Comparison of ENCODE assay signal across 15 cellular contexts in the genomic region with DNA sequence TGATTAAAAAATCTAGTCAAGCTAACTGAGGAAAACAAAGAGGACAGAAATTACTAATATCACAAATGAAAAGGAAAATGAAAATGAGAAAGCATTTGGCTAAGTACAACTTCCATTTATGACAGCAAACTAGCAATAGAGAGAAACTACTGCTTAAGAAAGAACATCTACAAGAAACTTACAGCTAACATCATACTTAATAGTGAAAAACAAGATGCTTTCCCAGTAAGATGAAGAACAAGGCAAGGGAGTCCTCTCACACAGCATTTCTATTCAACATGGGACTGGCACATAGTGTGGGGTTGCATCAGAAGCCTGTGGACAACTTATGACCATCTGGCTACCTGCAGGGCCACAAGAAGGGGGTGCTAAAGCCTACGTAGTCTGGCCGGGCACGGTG. TPM values are rescaled to one million over a fixed set of nuclear protein-coding genes. Genes with fewer than 3 reads are reported as not detected.
DNase-seq lines count a peak whose midpoint lies in the region; ATAC-seq lines count a peak whose summit lies in the region.
"Had no signal": no experiment of that assay in that cellular context is flagged by ENCODE, and none has a peak within 500 bp of the region (broad histone marks: within the 10 kb centered on the region; RNA-seq: fewer than 3 reads in every experiment).

No MANE protein-coding gene starts in this region.

- peaks cover 29% of the 10 kb centered on the region for H3K9me3 Mint-ChIP-seq in activated CD4-positive, alpha-beta T cell treated with anti-CD3 and anti-CD28 coated beads for 36 hours (ENCODE audit: low read depth)
- H3K9me3 Mint-ChIP-seq in activated naive CD8-positive, alpha-beta T cell (ENCODE audit: low read depth), result peaks cover 5% of the 10 kb centered on the region
- H3K9me3 Mint-ChIP-seq in activated naive CD8-positive, alpha-beta T cell treated with anti-CD3 and anti-CD28 coated beads, Interleukin-2, amount 50 U/mL, for 24 hours, result peaks cover 22% of the 10 kb centered on the region
- H3K9me3 Mint-ChIP-seq in activated T-helper 17 cell treated with anti-CD3 and anti-CD28 coated beads, Interleukin-2, amount 50 U/mL, for 72 hours, result peaks cover 6% of the 10 kb centered on the region
- H3K9me3 Mint-ChIP-seq in stimulated activated naive B cell treated with anti-CD40 and anti-IgM and Interleukin-4, amounts not matched to agents 10 μg/mL and 1 μg/mL and 100 μg/mL, for 72 hours, result peaks cover 3 to 5% of the 10 kb centered on the region in 2 donors

- no peaks in the 10 kb centered on the region for H3K27me3 Mint-ChIP-seq in activated CD4-positive, alpha-beta T cell treated with anti-CD3 and anti-CD28 coated beads for 36 hours
- no peaks in the 10 kb centered on the region for H3K27me3 Mint-ChIP-seq in activated naive CD8-positive, alpha-beta T cell
- H3K27me3 Mint-ChIP-seq in activated naive CD8-positive, alpha-beta T cell treated with anti-CD3 and anti-CD28 coated beads, Interleukin-2, amount 50 U/mL, for 24 hours, result no peaks in the 10 kb centered on the region
- no peaks in the 10 kb centered on the region for H3K27me3 Mint-ChIP-seq in activated T-helper 17 cell treated with anti-CD3 and anti-CD28 coated beads, Interleukin-2, amount 50 U/mL, for 72 hours
- no peaks in the 10 kb centered on the region for H3K27me3 Mint-ChIP-seq in stimulated activated naive B cell treated with anti-CD40 and anti-IgM and Interleukin-4, amounts not matched to agents 10 μg/mL and 1 μg/mL and 100 μg/mL, for 72 hours

- H3K4me1 Mint-ChIP-seq in activated CD4-positive, alpha-beta T cell treated with anti-CD3 and anti-CD28 coated beads for 36 hours, result peaks cover 8% of the 10 kb centered on the region
- peaks cover 9% of the 10 kb centered on the region for H3K4me1 Mint-ChIP-seq in activated naive CD8-positive, alpha-beta T cell (ENCODE audit: low read depth)
- peaks cover 4% of the 10 kb centered on the region for H3K4me1 Mint-ChIP-seq in activated naive CD8-positive, alpha-beta T cell treated with anti-CD3 and anti-CD28 coated beads, Interleukin-2, amount 50 U/mL, for 24 hours
- H3K4me1 Mint-ChIP-seq in activated T-helper 17 cell treated with anti-CD3 and anti-CD28 coated beads, Interleukin-2, amount 50 U/mL, for 72 hours, result no peaks in the 10 kb centered on the region
- H3K4me1 Mint-ChIP-seq in stimulated activated naive B cell treated with anti-CD40 and anti-IgM and Interleukin-4, amounts not matched to agents 10 μg/mL and 1 μg/mL and 100 μg/mL, for 72 hours, result peaks cover 5 to 27% of the 10 kb centered on the region in 2 donors
- H3K4me1 Mint-ChIP-seq: GM23338 had no signal

- POLR2A ChIA-PET in activated CD4-positive, alpha-beta T cell treated with anti-CD3 and anti-CD28 coated beads for 36 hours (lab: Charles Lee), result interaction anchor here (1.2 kb wide), 1 partner anchor 78 kb away, joined by 3 read pairs; a partner anchor contains a TSS

- peak; percentile 11 for DNase-seq in activated CD4-positive, alpha-beta T cell treated with anti-CD3 and anti-CD28 coated beads for 36 hours
- DNase-seq in activated CD4-positive, alpha-beta T cell treated with anti-CD3 and anti-CD28 coated beads for 48 hours, result no peak
- no peak for DNase-seq in activated naive CD8-positive, alpha-beta T cell treated with anti-CD3 and anti-CD28 coated beads, Interleukin-2, amount 50 U/mL, for 24 hours
- DNase-seq in stimulated activated naive B cell treated with anti-CD40 and anti-IgM and Interleukin-4, amounts not matched to agents 10 μg/mL and 1 μg/mL and 100 μg/mL, for 72 hours, result no peak
- no peak for DNase-seq in ecto neural progenitor cell (ENCODE audit: low spot score)
- DNase-seq: 8988T; AML-193; Caco-2; CD8-positive, alpha-beta memory T cell; DND-41; GDM1; H7 had no signal

- peak overlapping the region; percentile 48 for H3K27ac Mint-ChIP-seq in activated CD4-positive, alpha-beta T cell treated with anti-CD3 and anti-CD28 coated beads for 36 hours
- peak overlapping the region; percentile 41 for H3K27ac Mint-ChIP-seq in activated naive CD8-positive, alpha-beta T cell
- no peak overlapping the region for H3K27ac Mint-ChIP-seq in activated naive CD8-positive, alpha-beta T cell treated with anti-CD3 and anti-CD28 coated beads, Interleukin-2, amount 50 U/mL, for 24 hours
- no peak overlapping the region for H3K27ac Mint-ChIP-seq in activated T-helper 17 cell treated with anti-CD3 and anti-CD28 coated beads, Interleukin-2, amount 50 U/mL, for 72 hours
- peak overlapping the region; percentile 42 for H3K27ac Mint-ChIP-seq in stimulated activated naive B cell treated with anti-CD40 and anti-IgM and Interleukin-4, amounts not matched to agents 10 μg/mL and 1 μg/mL and 100 μg/mL, for 72 hours
- H3K27ac Mint-ChIP-seq: CD8-positive, alpha-beta memory T cell; GM23338 had no signal

- H3K4me3 Mint-ChIP-seq in activated CD4-positive, alpha-beta T cell treated with anti-CD3 and anti-CD28 coated beads for 36 hours, result no peak overlapping the region
- no peak overlapping the region for H3K4me3 Mint-ChIP-seq in activated naive CD8-positive, alpha-beta T cell
- H3K4me3 Mint-ChIP-seq in activated naive CD8-positive, alpha-beta T cell treated with anti-CD3 and anti-CD28 coated beads, Interleukin-2, amount 50 U/mL, for 24 hours, result no peak overlapping the region
- no peak overlapping the region for H3K4me3 Mint-ChIP-seq in activated T-helper 17 cell treated with anti-CD3 and anti-CD28 coated beads, Interleukin-2, amount 50 U/mL, for 72 hours
- H3K4me3 Mint-ChIP-seq in stimulated activated naive B cell treated with anti-CD40 and anti-IgM and Interleukin-4, amounts not matched to agents 10 μg/mL and 1 μg/mL and 100 μg/mL, for 72 hours, result no peak overlapping the region
- H3K4me3 Mint-ChIP-seq: CD8-positive, alpha-beta memory T cell; GM23338 had no signal

- CTCF ChIA-PET in activated CD4-positive, alpha-beta T cell treated with anti-CD3 and anti-CD28 coated beads for 36 hours (lab: Charles Lee), result interaction anchor here (0.6 to 1.0 kb wide), 3 partner anchors 110 to 324 kb away, joined by 3 to 4 read pairs (median 3); a partner anchor contains a TSS

- peak; percentile 74 for ATAC-seq in activated CD4-positive, alpha-beta T cell treated with anti-CD3 and anti-CD28 coated beads for 36 hours
- no peak for ATAC-seq in activated naive CD8-positive, alpha-beta T cell treated with anti-CD3 and anti-CD28 coated beads, Interleukin-2, amount 50 U/mL, for 24 hours
- ATAC-seq in activated T-helper 17 cell treated with anti-CD3 and anti-CD28 coated beads, Interleukin-2, amount 50 U/mL, for 72 hours (replicated peaks), result peak; percentile 75
- peak; percentile 19 to 27 for ATAC-seq in stimulated activated naive B cell treated with anti-CD40 and anti-IgM and Interleukin-4, amounts not matched to agents 10 μg/mL and 1 μg/mL and 100 μg/mL, for 72 hours (replicated peaks)
- ATAC-seq: GM23338 had no signal

- H3K36me3 Mint-ChIP-seq in activated CD4-positive, alpha-beta T cell treated with anti-CD3 and anti-CD28 coated beads for 36 hours (ENCODE audit: low read depth), result peaks cover 23% of the 10 kb centered on the region
- H3K36me3 Mint-ChIP-seq in activated naive CD8-positive, alpha-beta T cell, result peaks cover 22% of the 10 kb centered on the region
- H3K36me3 Mint-ChIP-seq in activated naive CD8-positive, alpha-beta T cell treated with anti-CD3 and anti-CD28 coated beads, Interleukin-2, amount 50 U/mL, for 24 hours (ENCODE audit: low read depth), result peaks cover 22% of the 10 kb centered on the region
- H3K36me3 Mint-ChIP-seq in activated T-helper 17 cell treated with anti-CD3 and anti-CD28 coated beads, Interleukin-2, amount 50 U/mL, for 72 hours (ENCODE audit: low read depth), result peaks cover 9% of the 10 kb centered on the region
- peaks cover 20 to 22% of the 10 kb centered on the region in 2 donors for H3K36me3 Mint-ChIP-seq in stimulated activated naive B cell treated with anti-CD40 and anti-IgM and Interleukin-4, amounts not matched to agents 10 μg/mL and 1 μg/mL and 100 μg/mL, for 72 hours

- intact Hi-C loops in activated CD4-positive, alpha-beta T cell treated with anti-CD3 and anti-CD28 coated beads for 36 hours (cut with DNase I, micrococcal nuclease), result no loop called here

RNA-seq across cellular contexts. Expression of a gene that starts 39.3 kb away (rescaled TPM):
- 1 to 10 TPM; 7.3 to 8.1 TPM for total RNA-seq in activated CD4-positive, alpha-beta T cell treated with anti-CD3 and anti-CD28 coated beads for 36 hours
- 10 to 100 TPM in 1 of 2 donors, 1 to 10 TPM in 1; 6.6 to 10.1 TPM for total RNA-seq in activated T-helper 17 cell treated with anti-CD3 and anti-CD28 coated beads, Interleukin-2, amount 50 U/mL, for 72 hours

Comparison
In these comparisons a context has a peak if more than half of its experiments do, and no peak if none do; other contexts are left out.
1. H3K27ac Mint-ChIP-seq: peak in activated CD4-positive, alpha-beta T cell treated with anti-CD3 and anti-CD28 coated beads for 36 hours (single experiment), activated naive CD8-positive, alpha-beta T cell (single experiment) and stimulated activated naive B cell treated with anti-CD40 and anti-IgM and Interleukin-4, amounts not matched to agents 10 μg/mL and 1 μg/mL and 100 μg/mL, for 72 hours (single experiment); none in activated naive CD8-positive, alpha-beta T cell treated with anti-CD3 and anti-CD28 coated beads, Interleukin-2, amount 50 U/mL, for 24 hours (single experiment) and activated T-helper 17 cell treated with anti-CD3 and anti-CD28 coated beads, Interleukin-2, amount 50 U/mL, for 72 hours (single experiment).